1 cellular context compared by ENCODE assay signal in genomic region chr5:100790170-100790665, GRCh38.
TF ChIP-seq lines count a peak whose summit lies in the region.

No MANE protein-coding gene starts in this region.

TF ChIP-seq in WTC11, 78 proteins besides CTCF, POLR2A, EP300 and RAD21 (continued from another document):
- no peak for TF ChIP-seq ZNF281 (CRISPR knock-in tag; IDR thresholded peaks at IDR 0.05)
- TF ChIP-seq ZNF532 (CRISPR knock-in tag; IDR thresholded peaks at IDR 0.05; ENCODE audit: borderline replicate concordance): no peak
